1 cellular context compared by ENCODE assay signal in genomic region chr7:99394188-99394502, GRCh38.
TF ChIP-seq lines count a peak whose summit lies in the region.

No MANE protein-coding gene starts in this region.

TF ChIP-seq in K562, 482 proteins besides CTCF, POLR2A, EP300 and RAD21:
- TF ChIP-seq SMARCB1 (IDR thresholded peaks at IDR 0.05; ENCODE audit: insufficient read length, low read depth) (no peak), MED1 (CRISPR knock-in tag; IDR thresholded peaks at IDR 0.05; ENCODE audit: borderline replicate concordance) (no peak), ZNF780A (CRISPR knock-in tag; IDR thresholded peaks at IDR 0.05) (no peak), KAT7 (CRISPR knock-in tag; IDR thresholded peaks at IDR 0.05; ENCODE audit: borderline replicate concordance) (no peak), HIVEP1 (CRISPR knock-in tag; IDR thresholded peaks at IDR 0.05) (no peak), SP2 (IDR thresholded peaks at IDR 0.05; ENCODE audit: extremely low read depth, low read depth, low read length, poor library complexity, severe bottlenecking) (no peak), ZNF224 (CRISPR knock-in tag; IDR thresholded peaks at IDR 0.05) (no peak), NR2C2 (CRISPR knock-in tag; IDR thresholded peaks at IDR 0.05) (no peak), NR2C2 (tag; IDR thresholded peaks at IDR 0.05) (no peak), ZNF644 (tag; IDR thresholded peaks at IDR 0.05; ENCODE audit: low read depth) (no peak), RBM34 (IDR thresholded peaks at IDR 0.05; ENCODE audit: borderline replicate concordance, insufficient read depth, low read length) (no peak), ZNF696 (CRISPR knock-in tag; conservative IDR thresholded peaks at IDR 0.05) (no peak), HDAC8 (tag; IDR thresholded peaks at IDR 0.05) (no peak), PHB2 (IDR thresholded peaks at IDR 0.05; ENCODE audit: low read depth) (no peak), SNIP1 (IDR thresholded peaks at IDR 0.05; ENCODE audit: low read depth) (no peak), POLR2G (IDR thresholded peaks at IDR 0.05; ENCODE audit: low read depth, low read length) (peak; percentile 58), ETV6 (IDR thresholded peaks at IDR 0.05; ENCODE audit: borderline replicate concordance in 1 of 2, low read depth in 2 of 2, low read length in 1 of 2) (no peak), ETV6 (CRISPR knock-in tag; IDR thresholded peaks at IDR 0.05; ENCODE audit: borderline replicate concordance) (no peak), DPF2 (IDR thresholded peaks at IDR 0.05) (no peak), POLR2AphosphoS5 (IDR thresholded peaks at IDR 0.05; ENCODE audit: control insufficient read depth, insufficient read depth, low read depth, low read length) (0 out of 2 replicates have a peak, but pooled peaks have one; percentile 38), ZNF766 (CRISPR knock-in tag; conservative IDR thresholded peaks at IDR 0.05) (no peak), POLR2B (IDR thresholded peaks at IDR 0.05; ENCODE audit: low read depth, partially characterized antibody) (peak; percentile 31)
- TF ChIP-seq, protein P1, sequence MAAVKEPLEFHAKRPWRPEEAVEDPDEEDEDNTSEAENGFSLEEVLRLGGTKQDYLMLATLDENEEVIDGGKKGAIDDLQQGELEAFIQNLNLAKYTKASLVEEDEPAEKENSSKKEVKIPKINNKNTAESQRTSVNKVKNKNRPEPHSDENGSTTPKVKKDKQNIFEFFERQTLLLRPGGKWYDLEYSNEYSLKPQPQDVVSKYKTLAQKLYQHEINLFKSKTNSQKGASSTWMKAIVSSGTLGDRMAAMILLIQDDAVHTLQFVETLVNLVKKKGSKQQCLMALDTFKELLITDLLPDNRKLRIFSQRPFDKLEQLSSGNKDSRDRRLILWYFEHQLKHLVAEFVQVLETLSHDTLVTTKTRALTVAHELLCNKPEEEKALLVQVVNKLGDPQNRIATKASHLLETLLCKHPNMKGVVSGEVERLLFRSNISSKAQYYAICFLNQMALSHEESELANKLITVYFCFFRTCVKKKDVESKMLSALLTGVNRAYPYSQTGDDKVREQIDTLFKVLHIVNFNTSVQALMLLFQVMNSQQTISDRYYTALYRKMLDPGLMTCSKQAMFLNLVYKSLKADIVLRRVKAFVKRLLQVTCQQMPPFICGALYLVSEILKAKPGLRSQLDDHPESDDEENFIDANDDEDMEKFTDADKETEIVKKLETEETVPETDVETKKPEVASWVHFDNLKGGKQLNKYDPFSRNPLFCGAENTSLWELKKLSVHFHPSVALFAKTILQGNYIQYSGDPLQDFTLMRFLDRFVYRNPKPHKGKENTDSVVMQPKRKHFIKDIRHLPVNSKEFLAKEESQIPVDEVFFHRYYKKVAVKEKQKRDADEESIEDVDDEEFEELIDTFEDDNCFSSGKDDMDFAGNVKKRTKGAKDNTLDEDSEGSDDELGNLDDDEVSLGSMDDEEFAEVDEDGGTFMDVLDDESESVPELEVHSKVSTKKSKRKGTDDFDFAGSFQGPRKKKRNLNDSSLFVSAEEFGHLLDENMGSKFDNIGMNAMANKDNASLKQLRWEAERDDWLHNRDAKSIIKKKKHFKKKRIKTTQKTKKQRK (IDR thresholded peaks at IDR 0.05; ENCODE audit: borderline replicate concordance, low read depth, low read length), result no peak
- TF ChIP-seq, protein P2, sequence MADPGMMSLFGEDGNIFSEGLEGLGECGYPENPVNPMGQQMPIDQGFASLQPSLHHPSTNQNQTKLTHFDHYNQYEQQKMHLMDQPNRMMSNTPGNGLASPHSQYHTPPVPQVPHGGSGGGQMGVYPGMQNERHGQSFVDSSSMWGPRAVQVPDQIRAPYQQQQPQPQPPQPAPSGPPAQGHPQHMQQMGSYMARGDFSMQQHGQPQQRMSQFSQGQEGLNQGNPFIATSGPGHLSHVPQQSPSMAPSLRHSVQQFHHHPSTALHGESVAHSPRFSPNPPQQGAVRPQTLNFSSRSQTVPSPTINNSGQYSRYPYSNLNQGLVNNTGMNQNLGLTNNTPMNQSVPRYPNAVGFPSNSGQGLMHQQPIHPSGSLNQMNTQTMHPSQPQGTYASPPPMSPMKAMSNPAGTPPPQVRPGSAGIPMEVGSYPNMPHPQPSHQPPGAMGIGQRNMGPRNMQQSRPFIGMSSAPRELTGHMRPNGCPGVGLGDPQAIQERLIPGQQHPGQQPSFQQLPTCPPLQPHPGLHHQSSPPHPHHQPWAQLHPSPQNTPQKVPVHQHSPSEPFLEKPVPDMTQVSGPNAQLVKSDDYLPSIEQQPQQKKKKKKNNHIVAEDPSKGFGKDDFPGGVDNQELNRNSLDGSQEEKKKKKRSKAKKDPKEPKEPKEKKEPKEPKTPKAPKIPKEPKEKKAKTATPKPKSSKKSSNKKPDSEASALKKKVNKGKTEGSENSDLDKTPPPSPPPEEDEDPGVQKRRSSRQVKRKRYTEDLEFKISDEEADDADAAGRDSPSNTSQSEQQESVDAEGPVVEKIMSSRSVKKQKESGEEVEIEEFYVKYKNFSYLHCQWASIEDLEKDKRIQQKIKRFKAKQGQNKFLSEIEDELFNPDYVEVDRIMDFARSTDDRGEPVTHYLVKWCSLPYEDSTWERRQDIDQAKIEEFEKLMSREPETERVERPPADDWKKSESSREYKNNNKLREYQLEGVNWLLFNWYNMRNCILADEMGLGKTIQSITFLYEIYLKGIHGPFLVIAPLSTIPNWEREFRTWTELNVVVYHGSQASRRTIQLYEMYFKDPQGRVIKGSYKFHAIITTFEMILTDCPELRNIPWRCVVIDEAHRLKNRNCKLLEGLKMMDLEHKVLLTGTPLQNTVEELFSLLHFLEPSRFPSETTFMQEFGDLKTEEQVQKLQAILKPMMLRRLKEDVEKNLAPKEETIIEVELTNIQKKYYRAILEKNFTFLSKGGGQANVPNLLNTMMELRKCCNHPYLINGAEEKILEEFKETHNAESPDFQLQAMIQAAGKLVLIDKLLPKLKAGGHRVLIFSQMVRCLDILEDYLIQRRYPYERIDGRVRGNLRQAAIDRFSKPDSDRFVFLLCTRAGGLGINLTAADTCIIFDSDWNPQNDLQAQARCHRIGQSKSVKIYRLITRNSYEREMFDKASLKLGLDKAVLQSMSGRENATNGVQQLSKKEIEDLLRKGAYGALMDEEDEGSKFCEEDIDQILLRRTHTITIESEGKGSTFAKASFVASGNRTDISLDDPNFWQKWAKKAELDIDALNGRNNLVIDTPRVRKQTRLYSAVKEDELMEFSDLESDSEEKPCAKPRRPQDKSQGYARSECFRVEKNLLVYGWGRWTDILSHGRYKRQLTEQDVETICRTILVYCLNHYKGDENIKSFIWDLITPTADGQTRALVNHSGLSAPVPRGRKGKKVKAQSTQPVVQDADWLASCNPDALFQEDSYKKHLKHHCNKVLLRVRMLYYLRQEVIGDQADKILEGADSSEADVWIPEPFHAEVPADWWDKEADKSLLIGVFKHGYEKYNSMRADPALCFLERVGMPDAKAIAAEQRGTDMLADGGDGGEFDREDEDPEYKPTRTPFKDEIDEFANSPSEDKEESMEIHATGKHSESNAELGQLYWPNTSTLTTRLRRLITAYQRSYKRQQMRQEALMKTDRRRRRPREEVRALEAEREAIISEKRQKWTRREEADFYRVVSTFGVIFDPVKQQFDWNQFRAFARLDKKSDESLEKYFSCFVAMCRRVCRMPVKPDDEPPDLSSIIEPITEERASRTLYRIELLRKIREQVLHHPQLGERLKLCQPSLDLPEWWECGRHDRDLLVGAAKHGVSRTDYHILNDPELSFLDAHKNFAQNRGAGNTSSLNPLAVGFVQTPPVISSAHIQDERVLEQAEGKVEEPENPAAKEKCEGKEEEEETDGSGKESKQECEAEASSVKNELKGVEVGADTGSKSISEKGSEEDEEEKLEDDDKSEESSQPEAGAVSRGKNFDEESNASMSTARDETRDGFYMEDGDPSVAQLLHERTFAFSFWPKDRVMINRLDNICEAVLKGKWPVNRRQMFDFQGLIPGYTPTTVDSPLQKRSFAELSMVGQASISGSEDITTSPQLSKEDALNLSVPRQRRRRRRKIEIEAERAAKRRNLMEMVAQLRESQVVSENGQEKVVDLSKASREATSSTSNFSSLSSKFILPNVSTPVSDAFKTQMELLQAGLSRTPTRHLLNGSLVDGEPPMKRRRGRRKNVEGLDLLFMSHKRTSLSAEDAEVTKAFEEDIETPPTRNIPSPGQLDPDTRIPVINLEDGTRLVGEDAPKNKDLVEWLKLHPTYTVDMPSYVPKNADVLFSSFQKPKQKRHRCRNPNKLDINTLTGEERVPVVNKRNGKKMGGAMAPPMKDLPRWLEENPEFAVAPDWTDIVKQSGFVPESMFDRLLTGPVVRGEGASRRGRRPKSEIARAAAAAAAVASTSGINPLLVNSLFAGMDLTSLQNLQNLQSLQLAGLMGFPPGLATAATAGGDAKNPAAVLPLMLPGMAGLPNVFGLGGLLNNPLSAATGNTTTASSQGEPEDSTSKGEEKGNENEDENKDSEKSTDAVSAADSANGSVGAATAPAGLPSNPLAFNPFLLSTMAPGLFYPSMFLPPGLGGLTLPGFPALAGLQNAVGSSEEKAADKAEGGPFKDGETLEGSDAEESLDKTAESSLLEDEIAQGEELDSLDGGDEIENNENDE (IDR thresholded peaks at IDR 0.05; ENCODE audit: low read depth, low read length), result no peak
- TF ChIP-seq, protein P3, sequence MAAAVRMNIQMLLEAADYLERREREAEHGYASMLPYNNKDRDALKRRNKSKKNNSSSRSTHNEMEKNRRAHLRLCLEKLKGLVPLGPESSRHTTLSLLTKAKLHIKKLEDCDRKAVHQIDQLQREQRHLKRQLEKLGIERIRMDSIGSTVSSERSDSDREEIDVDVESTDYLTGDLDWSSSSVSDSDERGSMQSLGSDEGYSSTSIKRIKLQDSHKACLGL (CRISPR knock-in tag; IDR thresholded peaks at IDR 0.05; ENCODE audit: borderline replicate concordance, poor library complexity, severe bottlenecking), result no peak
- TF ChIP-seq, protein P4, sequence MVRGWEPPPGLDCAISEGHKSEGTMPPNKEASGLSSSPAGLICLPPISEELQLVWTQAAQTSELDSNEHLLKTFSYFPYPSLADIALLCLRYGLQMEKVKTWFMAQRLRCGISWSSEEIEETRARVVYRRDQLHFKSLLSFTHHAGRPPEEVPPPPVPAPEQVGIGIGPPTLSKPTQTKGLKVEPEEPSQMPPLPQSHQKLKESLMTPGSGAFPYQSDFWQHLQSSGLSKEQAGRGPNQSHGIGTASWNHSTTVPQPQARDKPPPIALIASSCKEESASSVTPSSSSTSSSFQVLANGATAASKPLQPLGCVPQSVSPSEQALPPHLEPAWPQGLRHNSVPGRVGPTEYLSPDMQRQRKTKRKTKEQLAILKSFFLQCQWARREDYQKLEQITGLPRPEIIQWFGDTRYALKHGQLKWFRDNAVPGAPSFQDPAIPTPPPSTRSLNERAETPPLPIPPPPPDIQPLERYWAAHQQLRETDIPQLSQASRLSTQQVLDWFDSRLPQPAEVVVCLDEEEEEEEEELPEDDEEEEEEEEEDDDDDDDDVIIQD (CRISPR knock-in tag; IDR thresholded peaks at IDR 0.05), result no peak
- TF ChIP-seq, protein P5, sequence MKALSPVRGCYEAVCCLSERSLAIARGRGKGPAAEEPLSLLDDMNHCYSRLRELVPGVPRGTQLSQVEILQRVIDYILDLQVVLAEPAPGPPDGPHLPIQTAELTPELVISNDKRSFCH (CRISPR knock-in tag; IDR thresholded peaks at IDR 0.05), result no peak
- TF ChIP-seq, protein P5 (tag; IDR thresholded peaks at IDR 0.05), result no peak
- TF ChIP-seq, protein P6, sequence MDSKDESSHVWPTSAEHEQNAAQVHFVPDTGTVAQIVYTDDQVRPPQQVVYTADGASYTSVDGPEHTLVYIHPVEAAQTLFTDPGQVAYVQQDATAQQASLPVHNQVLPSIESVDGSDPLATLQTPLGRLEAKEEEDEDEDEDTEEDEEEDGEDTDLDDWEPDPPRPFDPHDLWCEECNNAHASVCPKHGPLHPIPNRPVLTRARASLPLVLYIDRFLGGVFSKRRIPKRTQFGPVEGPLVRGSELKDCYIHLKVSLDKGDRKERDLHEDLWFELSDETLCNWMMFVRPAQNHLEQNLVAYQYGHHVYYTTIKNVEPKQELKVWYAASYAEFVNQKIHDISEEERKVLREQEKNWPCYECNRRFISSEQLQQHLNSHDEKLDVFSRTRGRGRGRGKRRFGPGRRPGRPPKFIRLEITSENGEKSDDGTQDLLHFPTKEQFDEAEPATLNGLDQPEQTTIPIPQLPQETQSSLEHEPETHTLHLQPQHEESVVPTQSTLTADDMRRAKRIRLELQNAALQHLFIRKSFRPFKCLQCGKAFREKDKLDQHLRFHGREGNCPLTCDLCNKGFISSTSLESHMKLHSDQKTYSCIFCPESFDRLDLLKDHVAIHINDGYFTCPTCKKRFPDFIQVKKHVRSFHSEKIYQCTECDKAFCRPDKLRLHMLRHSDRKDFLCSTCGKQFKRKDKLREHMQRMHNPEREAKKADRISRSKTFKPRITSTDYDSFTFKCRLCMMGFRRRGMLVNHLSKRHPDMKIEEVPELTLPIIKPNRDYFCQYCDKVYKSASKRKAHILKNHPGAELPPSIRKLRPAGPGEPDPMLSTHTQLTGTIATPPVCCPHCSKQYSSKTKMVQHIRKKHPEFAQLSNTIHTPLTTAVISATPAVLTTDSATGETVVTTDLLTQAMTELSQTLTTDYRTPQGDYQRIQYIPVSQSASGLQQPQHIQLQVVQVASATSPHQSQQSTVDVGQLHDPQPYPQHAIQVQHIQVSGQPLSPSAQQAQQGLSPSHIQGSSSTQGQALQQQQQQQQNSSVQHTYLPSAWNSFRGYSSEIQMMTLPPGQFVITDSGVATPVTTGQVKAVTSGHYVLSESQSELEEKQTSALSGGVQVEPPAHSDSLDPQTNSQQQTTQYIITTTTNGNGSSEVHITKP (IDR thresholded peaks at IDR 0.05; ENCODE audit: partially characterized antibody), result no peak
